ENCODE assay signal across 1 cellular context in the genomic region with DNA sequence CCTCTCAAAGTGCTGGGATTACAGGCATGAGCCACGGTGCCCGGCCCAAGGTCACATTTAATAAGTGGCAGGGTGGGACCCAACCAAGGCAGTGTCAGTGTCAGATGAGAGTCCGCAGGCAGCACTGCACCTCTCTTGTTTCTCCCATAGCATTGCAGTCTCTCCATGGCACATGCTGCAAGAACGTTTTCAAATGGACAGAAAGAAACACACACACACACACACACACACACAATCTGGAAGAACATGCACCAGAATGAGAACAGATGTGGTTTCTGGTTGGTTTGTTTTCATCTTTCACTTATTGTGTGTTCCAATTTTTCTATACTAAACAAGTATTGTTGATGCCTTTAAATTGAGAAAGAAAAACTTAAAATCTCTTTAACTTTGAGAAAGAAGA.
TF ChIP-seq lines count a peak whose summit lies in the region.

No MANE protein-coding gene starts in this region.

TF ChIP-seq in K562, 482 proteins besides CTCF, POLR2A, EP300 and RAD21:
- TF ChIP-seq, protein P1, sequence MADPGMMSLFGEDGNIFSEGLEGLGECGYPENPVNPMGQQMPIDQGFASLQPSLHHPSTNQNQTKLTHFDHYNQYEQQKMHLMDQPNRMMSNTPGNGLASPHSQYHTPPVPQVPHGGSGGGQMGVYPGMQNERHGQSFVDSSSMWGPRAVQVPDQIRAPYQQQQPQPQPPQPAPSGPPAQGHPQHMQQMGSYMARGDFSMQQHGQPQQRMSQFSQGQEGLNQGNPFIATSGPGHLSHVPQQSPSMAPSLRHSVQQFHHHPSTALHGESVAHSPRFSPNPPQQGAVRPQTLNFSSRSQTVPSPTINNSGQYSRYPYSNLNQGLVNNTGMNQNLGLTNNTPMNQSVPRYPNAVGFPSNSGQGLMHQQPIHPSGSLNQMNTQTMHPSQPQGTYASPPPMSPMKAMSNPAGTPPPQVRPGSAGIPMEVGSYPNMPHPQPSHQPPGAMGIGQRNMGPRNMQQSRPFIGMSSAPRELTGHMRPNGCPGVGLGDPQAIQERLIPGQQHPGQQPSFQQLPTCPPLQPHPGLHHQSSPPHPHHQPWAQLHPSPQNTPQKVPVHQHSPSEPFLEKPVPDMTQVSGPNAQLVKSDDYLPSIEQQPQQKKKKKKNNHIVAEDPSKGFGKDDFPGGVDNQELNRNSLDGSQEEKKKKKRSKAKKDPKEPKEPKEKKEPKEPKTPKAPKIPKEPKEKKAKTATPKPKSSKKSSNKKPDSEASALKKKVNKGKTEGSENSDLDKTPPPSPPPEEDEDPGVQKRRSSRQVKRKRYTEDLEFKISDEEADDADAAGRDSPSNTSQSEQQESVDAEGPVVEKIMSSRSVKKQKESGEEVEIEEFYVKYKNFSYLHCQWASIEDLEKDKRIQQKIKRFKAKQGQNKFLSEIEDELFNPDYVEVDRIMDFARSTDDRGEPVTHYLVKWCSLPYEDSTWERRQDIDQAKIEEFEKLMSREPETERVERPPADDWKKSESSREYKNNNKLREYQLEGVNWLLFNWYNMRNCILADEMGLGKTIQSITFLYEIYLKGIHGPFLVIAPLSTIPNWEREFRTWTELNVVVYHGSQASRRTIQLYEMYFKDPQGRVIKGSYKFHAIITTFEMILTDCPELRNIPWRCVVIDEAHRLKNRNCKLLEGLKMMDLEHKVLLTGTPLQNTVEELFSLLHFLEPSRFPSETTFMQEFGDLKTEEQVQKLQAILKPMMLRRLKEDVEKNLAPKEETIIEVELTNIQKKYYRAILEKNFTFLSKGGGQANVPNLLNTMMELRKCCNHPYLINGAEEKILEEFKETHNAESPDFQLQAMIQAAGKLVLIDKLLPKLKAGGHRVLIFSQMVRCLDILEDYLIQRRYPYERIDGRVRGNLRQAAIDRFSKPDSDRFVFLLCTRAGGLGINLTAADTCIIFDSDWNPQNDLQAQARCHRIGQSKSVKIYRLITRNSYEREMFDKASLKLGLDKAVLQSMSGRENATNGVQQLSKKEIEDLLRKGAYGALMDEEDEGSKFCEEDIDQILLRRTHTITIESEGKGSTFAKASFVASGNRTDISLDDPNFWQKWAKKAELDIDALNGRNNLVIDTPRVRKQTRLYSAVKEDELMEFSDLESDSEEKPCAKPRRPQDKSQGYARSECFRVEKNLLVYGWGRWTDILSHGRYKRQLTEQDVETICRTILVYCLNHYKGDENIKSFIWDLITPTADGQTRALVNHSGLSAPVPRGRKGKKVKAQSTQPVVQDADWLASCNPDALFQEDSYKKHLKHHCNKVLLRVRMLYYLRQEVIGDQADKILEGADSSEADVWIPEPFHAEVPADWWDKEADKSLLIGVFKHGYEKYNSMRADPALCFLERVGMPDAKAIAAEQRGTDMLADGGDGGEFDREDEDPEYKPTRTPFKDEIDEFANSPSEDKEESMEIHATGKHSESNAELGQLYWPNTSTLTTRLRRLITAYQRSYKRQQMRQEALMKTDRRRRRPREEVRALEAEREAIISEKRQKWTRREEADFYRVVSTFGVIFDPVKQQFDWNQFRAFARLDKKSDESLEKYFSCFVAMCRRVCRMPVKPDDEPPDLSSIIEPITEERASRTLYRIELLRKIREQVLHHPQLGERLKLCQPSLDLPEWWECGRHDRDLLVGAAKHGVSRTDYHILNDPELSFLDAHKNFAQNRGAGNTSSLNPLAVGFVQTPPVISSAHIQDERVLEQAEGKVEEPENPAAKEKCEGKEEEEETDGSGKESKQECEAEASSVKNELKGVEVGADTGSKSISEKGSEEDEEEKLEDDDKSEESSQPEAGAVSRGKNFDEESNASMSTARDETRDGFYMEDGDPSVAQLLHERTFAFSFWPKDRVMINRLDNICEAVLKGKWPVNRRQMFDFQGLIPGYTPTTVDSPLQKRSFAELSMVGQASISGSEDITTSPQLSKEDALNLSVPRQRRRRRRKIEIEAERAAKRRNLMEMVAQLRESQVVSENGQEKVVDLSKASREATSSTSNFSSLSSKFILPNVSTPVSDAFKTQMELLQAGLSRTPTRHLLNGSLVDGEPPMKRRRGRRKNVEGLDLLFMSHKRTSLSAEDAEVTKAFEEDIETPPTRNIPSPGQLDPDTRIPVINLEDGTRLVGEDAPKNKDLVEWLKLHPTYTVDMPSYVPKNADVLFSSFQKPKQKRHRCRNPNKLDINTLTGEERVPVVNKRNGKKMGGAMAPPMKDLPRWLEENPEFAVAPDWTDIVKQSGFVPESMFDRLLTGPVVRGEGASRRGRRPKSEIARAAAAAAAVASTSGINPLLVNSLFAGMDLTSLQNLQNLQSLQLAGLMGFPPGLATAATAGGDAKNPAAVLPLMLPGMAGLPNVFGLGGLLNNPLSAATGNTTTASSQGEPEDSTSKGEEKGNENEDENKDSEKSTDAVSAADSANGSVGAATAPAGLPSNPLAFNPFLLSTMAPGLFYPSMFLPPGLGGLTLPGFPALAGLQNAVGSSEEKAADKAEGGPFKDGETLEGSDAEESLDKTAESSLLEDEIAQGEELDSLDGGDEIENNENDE (IDR thresholded peaks at IDR 0.05; ENCODE audit: low read depth, low read length), result no peak
- TF ChIP-seq, protein P2, sequence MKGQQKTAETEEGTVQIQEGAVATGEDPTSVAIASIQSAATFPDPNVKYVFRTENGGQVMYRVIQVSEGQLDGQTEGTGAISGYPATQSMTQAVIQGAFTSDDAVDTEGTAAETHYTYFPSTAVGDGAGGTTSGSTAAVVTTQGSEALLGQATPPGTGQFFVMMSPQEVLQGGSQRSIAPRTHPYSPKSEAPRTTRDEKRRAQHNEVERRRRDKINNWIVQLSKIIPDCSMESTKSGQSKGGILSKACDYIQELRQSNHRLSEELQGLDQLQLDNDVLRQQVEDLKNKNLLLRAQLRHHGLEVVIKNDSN (CRISPR knock-in tag; IDR thresholded peaks at IDR 0.05), result no peak
- TF ChIP-seq SREBF1 (IDR thresholded peaks at IDR 0.05; ENCODE audit: borderline replicate concordance, low read depth, low read length) (no peak), FOS (IDR thresholded peaks at IDR 0.05; ENCODE audit: extremely low read depth, insufficient read length) (no peak), ERF (CRISPR knock-in tag; IDR thresholded peaks at IDR 0.05) (no peak), TRIM24 (IDR thresholded peaks at IDR 0.05) (no peak), TEAD2 (tag; IDR thresholded peaks at IDR 0.05) (no peak), SIN3A (IDR thresholded peaks at IDR 0.05; ENCODE audit: borderline replicate concordance in 2 of 2, control insufficient read depth in 1 of 2, low read depth in 2 of 2, low read length in 2 of 2) (no peak), ZNF444 (CRISPR knock-in tag; IDR thresholded peaks at IDR 0.05) (no peak), PPARD (CRISPR knock-in tag; IDR thresholded peaks at IDR 0.05) (no peak), NUFIP1 (IDR thresholded peaks at IDR 0.05; ENCODE audit: partially characterized antibody) (no peak), LCOR (CRISPR knock-in tag; IDR thresholded peaks at IDR 0.05) (no peak), GTF2F1 (IDR thresholded peaks at IDR 0.05; ENCODE audit: low read depth, low read length) (no peak), MIER1 (IDR thresholded peaks at IDR 0.05; ENCODE audit: low read depth) (no peak), EP400 (IDR thresholded peaks at IDR 0.05) (no peak), YBX1 (IDR thresholded peaks at IDR 0.05) (no peak)
- TF ChIP-seq, protein P3, sequence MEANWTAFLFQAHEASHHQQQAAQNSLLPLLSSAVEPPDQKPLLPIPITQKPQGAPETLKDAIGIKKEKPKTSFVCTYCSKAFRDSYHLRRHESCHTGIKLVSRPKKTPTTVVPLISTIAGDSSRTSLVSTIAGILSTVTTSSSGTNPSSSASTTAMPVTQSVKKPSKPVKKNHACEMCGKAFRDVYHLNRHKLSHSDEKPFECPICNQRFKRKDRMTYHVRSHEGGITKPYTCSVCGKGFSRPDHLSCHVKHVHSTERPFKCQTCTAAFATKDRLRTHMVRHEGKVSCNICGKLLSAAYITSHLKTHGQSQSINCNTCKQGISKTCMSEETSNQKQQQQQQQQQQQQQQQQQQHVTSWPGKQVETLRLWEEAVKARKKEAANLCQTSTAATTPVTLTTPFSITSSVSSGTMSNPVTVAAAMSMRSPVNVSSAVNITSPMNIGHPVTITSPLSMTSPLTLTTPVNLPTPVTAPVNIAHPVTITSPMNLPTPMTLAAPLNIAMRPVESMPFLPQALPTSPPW (CRISPR knock-in tag; IDR thresholded peaks at IDR 0.05), result no peak
TF ChIP-seq in K562: peak in this region for 0.
